Comparison of ENCODE assay signal across 8 cellular contexts in the genomic region with DNA sequence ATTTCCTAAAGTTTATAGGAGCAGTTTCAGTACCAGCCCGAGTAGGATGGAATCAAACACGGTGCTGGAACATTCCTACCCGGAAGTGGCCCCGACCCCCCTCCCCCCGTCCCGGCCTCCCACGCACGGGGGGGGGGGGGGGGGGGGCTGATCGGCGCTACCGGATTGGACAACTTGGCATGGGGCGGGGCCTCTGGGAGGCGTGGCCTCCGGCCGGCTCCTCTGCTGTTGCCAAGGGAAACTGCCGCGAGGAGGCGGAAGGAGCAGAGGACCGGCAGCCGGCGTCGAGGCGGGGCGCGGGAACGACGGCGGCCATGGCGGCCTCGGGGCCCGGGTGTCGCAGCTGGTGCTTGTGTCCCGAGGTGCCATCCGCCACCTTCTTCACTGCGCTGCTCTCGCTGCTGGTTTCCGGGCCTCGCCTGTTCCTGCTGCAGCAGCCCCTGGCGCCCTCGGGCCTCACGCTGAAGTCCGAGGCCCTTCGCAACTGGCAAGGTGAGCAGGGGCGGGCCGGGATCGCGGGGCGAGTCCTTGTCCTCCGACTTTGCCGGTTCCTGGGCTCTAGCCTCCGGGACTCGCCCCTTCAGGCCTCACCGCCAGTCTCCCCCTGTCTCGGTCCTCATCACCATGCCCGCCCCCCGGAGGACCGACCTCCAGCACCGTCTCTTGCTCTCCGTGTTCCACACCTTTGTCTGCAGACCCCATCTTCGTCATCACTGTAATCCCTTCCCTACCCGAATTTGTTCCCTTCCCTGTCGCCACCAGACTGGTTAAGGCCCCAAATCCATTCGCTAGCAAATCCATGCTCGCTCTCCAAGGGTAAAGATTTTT. TPM values are rescaled to one million over a fixed set of nuclear protein-coding genes. Genes with fewer than 3 reads are reported as not detected.
DNase-seq lines count a peak whose midpoint lies in the region; ATAC-seq and TF ChIP-seq lines count a peak whose summit lies in the region.

RHBDD2 (plus strand) TSS at position 266 of the 828 bp plus-strand sequence; CDS start at position 315, 49 bp downstream.

- H3K4me3 ChIP-seq in left ventricle myocardium inferior (peak within 1 kb of the TSS; percentile 95), prostate gland (peak within 1 kb of the TSS; percentile 74 to 90)

- TF ChIP-seq POLR2A in prostate gland (IDR thresholded peaks at IDR 0.05): peak; percentile 99

- H3K27me3 ChIP-seq in left ventricle myocardium inferior (ENCODE audit: low read depth): no peaks in the 10 kb centered on the region
- no peaks in the 10 kb centered on the region for H3K27me3 ChIP-seq in prostate gland (replicated peaks; ENCODE audit: insufficient read depth)

- peaks cover 25% of the 10 kb centered on the region for H3K4me1 Mint-ChIP-seq in T-helper 17 cell

- ATAC-seq in GM18498 (IDR thresholded peaks at IDR 0.05; ENCODE audit: unreplicated experiment) (peak; percentile 97), HG02943 (IDR thresholded peaks at IDR 0.05; ENCODE audit: low read depth, unreplicated experiment) (peak; percentile 82), T-helper 17 cell (peak; percentile 94)

- H3K4me3 Mint-ChIP-seq in T-helper 17 cell: peak within 1 kb of the TSS; percentile 99

- H3K9me3 ChIP-seq in T-helper 17 cell (ENCODE audit: control insufficient read depth, low read length, poor library complexity, severe bottlenecking): no peaks in the 10 kb centered on the region
- H3K9me3 ChIP-seq in left ventricle myocardium inferior (replicated peaks): no peaks in the 10 kb centered on the region
- H3K9me3 ChIP-seq in prostate gland: no peaks in the 10 kb centered on the region

- intact Hi-C loops in left ventricle myocardium inferior (cut with micrococcal nuclease): no loop called here
- intact Hi-C loops in prostate gland (cut with DNase I): loop anchor here (5.0 kb wide), 1 partner anchor 33 kb away; no protein-coding TSS in a partner anchor

- WGBS in prostate gland: under 1% methylated on average over 51 of the region's 64 CpGs

- H3K27ac Mint-ChIP-seq in T-helper 17 cell: peak within 1 kb of the TSS; percentile 98

- no peaks in the 10 kb centered on the region for H3K27me3 Mint-ChIP-seq in T-helper 17 cell

- DNase-seq in NCI-H187 (lab: John Stamatoyannopoulos, UW): peak; percentile 94 to 96
- peak; percentile 88 to 97 (median 96) for DNase-seq in T-helper 17 cell
- DNase-seq in amygdala (lab: John Stamatoyannopoulos, UW): peak; percentile 39 to 97 (median 92)
- peak; percentile 97 for DNase-seq in left ventricle myocardium inferior
- peak; percentile 94 for DNase-seq in prostate gland (ENCODE audit: low spot score)
- DNase-seq in ureter (ENCODE audit: low spot score): peak; percentile 97

- peaks cover 35% of the 10 kb centered on the region for H3K36me3 ChIP-seq in left ventricle myocardium inferior
- H3K36me3 ChIP-seq in prostate gland: peaks cover 2 to 6% of the 10 kb centered on the region in 2 donors

- H3K27ac ChIP-seq in left ventricle myocardium inferior (replicated peaks): peak within 1 kb of the TSS; percentile 86
- peak within 1 kb of the TSS; percentile 94 for H3K27ac ChIP-seq in prostate gland

- H3K4me1 ChIP-seq in left ventricle myocardium inferior (peaks cover 30% of the 10 kb centered on the region), prostate gland (replicated peaks) (no peaks in the 10 kb centered on the region)

- peak; percentile 45 for TF ChIP-seq CTCF in left ventricle myocardium inferior (IDR thresholded peaks at IDR 0.05; ENCODE audit: borderline replicate concordance)
- TF ChIP-seq CTCF in prostate gland (IDR thresholded peaks at IDR 0.05): peak in 2 of 4 experiments; percentile 55 to 64

- H3K36me3 Mint-ChIP-seq in T-helper 17 cell (ENCODE audit: low read depth): peaks cover 10% of the 10 kb centered on the region

RNA-seq across cellular contexts. Expression of gene RHBDD2, which starts in this region (rescaled TPM):
- total RNA-seq in T-helper 17 cell (100 to 1,000 TPM; 136 to 140 TPM), left ventricle myocardium inferior (19.1 TPM), prostate gland (100 to 1,000 TPM; 101 to 130 TPM), ureter (82.7 TPM)

Comparison
In these comparisons a context has a peak if more than half of its experiments do, and no peak if none do; other contexts are left out.
1. Peak in every context shown above with its lines: DNase-seq, ATAC-seq, H3K4me3 ChIP-seq and H3K27ac ChIP-seq.